23 cellular contexts compared by ENCODE assay signal in genomic region chr5:156570615-156571014, GRCh38.
"Had no signal": no experiment of that assay in that cellular context is flagged by ENCODE, and none has a peak within 500 bp of the region (broad histone marks: within the 10 kb centered on the region; RNA-seq: fewer than 3 reads in every experiment).

No MANE protein-coding gene starts in this region.

- H3K9me3 Mint-ChIP-seq: effector memory CD8-positive, alpha-beta T cell; endodermal cell had no signal

- H3K27ac Mint-ChIP-seq: dendritic cell treated with granulocyte-macrophage colony-stimulating factor and Interleukin-4, amounts not matched to agents 40 ng/mL and 50 ng/mL, for 4 days; effector memory CD8-positive, alpha-beta T cell; endodermal cell had no signal

- H3K36me3 ChIP-seq: colonic mucosa, esophagus muscularis mucosa, esophagus squamous epithelium, gastrocnemius medialis, gastroesophageal sphincter, heart left ventricle, heart right ventricle had no signal

- DNase-seq: colonic mucosa; cortex of kidney; dermis blood vessel endothelial cell; dorsolateral prefrontal cortex; effector CD4-positive, alpha-beta T cell; effector CD8-positive, alpha-beta T cell; effector memory CD4-positive, alpha-beta T cell; effector memory CD8-positive, alpha-beta T cell; endodermal cell; erythroblast; esophagus squamous epithelium; foreskin fibroblast; foreskin keratinocyte; foreskin melanocyte; gastrocnemius medialis; glutamatergic neuron; heart left ventricle; heart right ventricle had no signal

- H3K4me3 Mint-ChIP-seq: dendritic cell treated with granulocyte-macrophage colony-stimulating factor and Interleukin-4, amounts not matched to agents 40 ng/mL and 50 ng/mL, for 4 days; effector memory CD8-positive, alpha-beta T cell; endodermal cell had no signal

- H3K27me3 ChIP-seq: colonic mucosa, dorsolateral prefrontal cortex, esophagus muscularis mucosa, esophagus squamous epithelium, foreskin keratinocyte, gastrocnemius medialis, gastroesophageal sphincter, heart left ventricle, heart right ventricle had no signal

- H3K9me3 ChIP-seq: colonic mucosa, esophagus muscularis mucosa, esophagus squamous epithelium, gastrocnemius medialis, gastroesophageal sphincter, heart left ventricle, heart right ventricle had no signal

- H3K4me3 ChIP-seq: colonic mucosa, coronary artery, dorsolateral prefrontal cortex, esophagus muscularis mucosa, esophagus squamous epithelium, gastrocnemius medialis, gastroesophageal sphincter, heart left ventricle, heart right ventricle had no signal

- H3K27me3 Mint-ChIP-seq: dendritic cell treated with granulocyte-macrophage colony-stimulating factor and Interleukin-4, amounts not matched to agents 40 ng/mL and 50 ng/mL, for 4 days had no signal

- H3K27ac ChIP-seq: colonic mucosa, coronary artery, dorsolateral prefrontal cortex, epithelial cell of prostate, esophagus muscularis mucosa, esophagus squamous epithelium, foreskin keratinocyte, gastroesophageal sphincter, heart left ventricle, heart right ventricle had no signal
